30 cellular contexts compared by ENCODE assay signal in genomic region chr21:39397651-39398385, GRCh38.
DNase-seq lines count a peak whose midpoint lies in the region; ATAC-seq and TF ChIP-seq lines count a peak whose summit lies in the region.
"Had no signal": no experiment of that assay in that cellular context is flagged by ENCODE, and none has a peak within 500 bp of the region (broad histone marks: within the 10 kb centered on the region; RNA-seq: fewer than 3 reads in every experiment).

No MANE protein-coding gene starts in this region.

- intact Hi-C loops in dendritic cell treated with granulocyte-macrophage colony-stimulating factor and Interleukin-4, amounts not matched to agents 40 ng/mL and 50 ng/mL, for 4 days (cut with micrococcal nuclease) = no loop called here

- no peaks in the 10 kb centered on the region for H3K4me1 ChIP-seq in HEK293 (ENCODE audit: control insufficient read depth, insufficient read depth, low read length)
- peaks cover 3% of the 10 kb centered on the region for H3K4me1 ChIP-seq in NT2/D1 (ENCODE audit: insufficient read depth, insufficient read length)
- H3K4me1 ChIP-seq: HAP-1, transverse colon had no signal

- H3K36me3 ChIP-seq in HEK293 (ENCODE audit: control insufficient read depth in 2 of 2, insufficient read depth in 1 of 2, low read length in 2 of 2) (peaks cover 18 to 36% of the 10 kb centered on the region in 2 experiments), NT2/D1 (ENCODE audit: insufficient read depth, insufficient read length, low read length) (peaks cover 35% of the 10 kb centered on the region)

- H3K27me3 Mint-ChIP-seq in dendritic cell treated with granulocyte-macrophage colony-stimulating factor and Interleukin-4, amounts not matched to agents 40 ng/mL and 50 ng/mL, for 4 days = no peaks in the 10 kb centered on the region
- H3K27me3 Mint-ChIP-seq: activated CD4-positive, alpha-beta T cell treated with anti-CD3 and anti-CD28 coated beads, Interleukin-2, amount 10 ng/mL, durations not matched to agents 24 days and 14 days; activated naive CD8-positive, alpha-beta T cell treated with anti-CD3 and anti-CD28 coated beads, Interleukin-2, amount 50 U/mL, for 24 hours; activated T-cell treated with anti-CD3 and anti-CD28 coated beads, Interleukin-2, amount 50 U/mL, for 24 hours; naive thymus-derived CD8-positive, alpha-beta T cell had no signal

- peaks cover 7% of the 10 kb centered on the region for H3K4me1 Mint-ChIP-seq in dendritic cell treated with granulocyte-macrophage colony-stimulating factor and Interleukin-4, amounts not matched to agents 40 ng/mL and 50 ng/mL, for 4 days (ENCODE audit: low read depth)
- H3K4me1 Mint-ChIP-seq: activated CD4-positive, alpha-beta T cell treated with anti-CD3 and anti-CD28 coated beads, Interleukin-2, amount 10 ng/mL, durations not matched to agents 24 days and 14 days; activated naive CD8-positive, alpha-beta T cell treated with anti-CD3 and anti-CD28 coated beads, Interleukin-2, amount 50 U/mL, for 24 hours; CD8-positive, alpha-beta memory T cell had no signal

- H3K27ac ChIP-seq in HEK293 (ENCODE audit: extremely low read depth, low read depth, low read length) = no peak overlapping the region
- H3K27ac ChIP-seq: KMS-11, SK-N-MC, transverse colon, VCaP had no signal

- H3K9me3 ChIP-seq in HEK293 (ENCODE audit: control insufficient read depth, insufficient read depth, low read depth, low read length) (no peaks in the 10 kb centered on the region), NT2/D1 (ENCODE audit: insufficient read depth, low read length) (no peaks in the 10 kb centered on the region)
- H3K9me3 ChIP-seq: HAP-1, transverse colon had no signal

- DNase-seq in AG10803 (ENCODE audit: low read depth) = peak; percentile 25
- DNase-seq in NT2/D1 (ENCODE audit: low read depth, low spot score) = no peak
- no peak for DNase-seq in middle frontal gyrus (ENCODE audit: extremely low spot score, low spot score)
- DNase-seq in OCI-M1 (lab: John Stamatoyannopoulos, UW) = no peak
- DNase-seq: activated CD4-positive, alpha-beta T cell treated with anti-CD3 and anti-CD28 coated beads, Interleukin-2, amount 10 ng/mL, durations not matched to agents 24 days and 14 days; activated gamma-delta T cell; activated naive CD8-positive, alpha-beta T cell treated with anti-CD3 and anti-CD28 coated beads, Interleukin-2, amount 50 U/mL, for 24 hours; activated T-cell treated with anti-CD3 and anti-CD28 coated beads, Interleukin-2, amount 50 U/mL, for 24 hours; CD8-positive, alpha-beta memory T cell; DMS 273 treated with DMSO at 0.1 percent for 48 hours; islet precursor cell; left ventricle myocardium superior; midbrain; naive thymus-derived CD8-positive, alpha-beta T cell; NCI-H1048; NCI-H1694 treated with DMSO at 0.1 percent for 48 hours; NCI-H2171; NCI-H524; NK-92 treated with Interleukin-12 subunit alpha and Interleukin-12 subunit beta, amount 100 ng/mL, for 24 hours; retina; stimulated activated CD4-positive, alpha-beta T cell treated with anti-CD3 and anti-CD28 coated beads, Interleukin-2, amount 100 ng/mL, for 24 hours; transverse colon had no signal

- CTCF ChIA-PET in HEK293 (lab: Yijun Ruan, JAX) = interaction anchor here (0.6 to 1.6 kb wide), 4 partner anchors 10 to 467 kb away, joined by 3 to 9 read pairs (median 4); no protein-coding TSS in a partner anchor

- peaks cover 37% of the 10 kb centered on the region for H3K36me3 Mint-ChIP-seq in dendritic cell treated with granulocyte-macrophage colony-stimulating factor and Interleukin-4, amounts not matched to agents 40 ng/mL and 50 ng/mL, for 4 days (ENCODE audit: low read depth)

- no peak for ATAC-seq in HG02885 (IDR thresholded peaks at IDR 0.05; ENCODE audit: poor library complexity, unreplicated experiment)
- no peak for ATAC-seq in GM21529 (IDR thresholded peaks at IDR 0.05; ENCODE audit: unreplicated experiment)
- ATAC-seq: activated naive CD8-positive, alpha-beta T cell treated with anti-CD3 and anti-CD28 coated beads, Interleukin-2, amount 50 U/mL, for 24 hours; left ventricle myocardium superior; naive thymus-derived CD8-positive, alpha-beta T cell had no signal

- no peaks in the 10 kb centered on the region for H3K27me3 ChIP-seq in NT2/D1 (ENCODE audit: insufficient read depth, insufficient read length)
- H3K27me3 ChIP-seq: transverse colon had no signal

- no peak overlapping the region for H3K4me3 Mint-ChIP-seq in dendritic cell treated with granulocyte-macrophage colony-stimulating factor and Interleukin-4, amounts not matched to agents 40 ng/mL and 50 ng/mL, for 4 days
- H3K4me3 Mint-ChIP-seq: activated CD4-positive, alpha-beta T cell treated with anti-CD3 and anti-CD28 coated beads, Interleukin-2, amount 10 ng/mL, durations not matched to agents 24 days and 14 days; activated naive CD8-positive, alpha-beta T cell treated with anti-CD3 and anti-CD28 coated beads, Interleukin-2, amount 50 U/mL, for 24 hours; activated T-cell treated with anti-CD3 and anti-CD28 coated beads, Interleukin-2, amount 50 U/mL, for 24 hours; CD8-positive, alpha-beta memory T cell; naive thymus-derived CD8-positive, alpha-beta T cell had no signal

- no peaks in the 10 kb centered on the region for H3K9me3 Mint-ChIP-seq in dendritic cell treated with granulocyte-macrophage colony-stimulating factor and Interleukin-4, amounts not matched to agents 40 ng/mL and 50 ng/mL, for 4 days
- H3K9me3 Mint-ChIP-seq: activated CD4-positive, alpha-beta T cell treated with anti-CD3 and anti-CD28 coated beads, Interleukin-2, amount 10 ng/mL, durations not matched to agents 24 days and 14 days; activated naive CD8-positive, alpha-beta T cell treated with anti-CD3 and anti-CD28 coated beads, Interleukin-2, amount 50 U/mL, for 24 hours; activated T-cell treated with anti-CD3 and anti-CD28 coated beads, Interleukin-2, amount 50 U/mL, for 24 hours; CD8-positive, alpha-beta memory T cell; naive thymus-derived CD8-positive, alpha-beta T cell had no signal

- H3K9ac ChIP-seq in NT2/D1 (ENCODE audit: insufficient read length, low read depth) = peak overlapping the region; percentile 1
- H3K9ac ChIP-seq: KMS-11 had no signal

- H3K4me3 ChIP-seq in AG10803 (ENCODE audit: low read length) = no peak overlapping the region
- no peak overlapping the region for H3K4me3 ChIP-seq in HEK293 (ENCODE audit: low read depth, low read length)
- no peak overlapping the region for H3K4me3 ChIP-seq in NT2/D1 (ENCODE audit: insufficient read length, low read depth)
- H3K4me3 ChIP-seq: HAP-1, SK-N-MC, transverse colon had no signal

- peak overlapping the region; percentile 32 for H3K27ac Mint-ChIP-seq in dendritic cell treated with granulocyte-macrophage colony-stimulating factor and Interleukin-4, amounts not matched to agents 40 ng/mL and 50 ng/mL, for 4 days
- H3K27ac Mint-ChIP-seq: activated CD4-positive, alpha-beta T cell treated with anti-CD3 and anti-CD28 coated beads, Interleukin-2, amount 10 ng/mL, durations not matched to agents 24 days and 14 days; activated naive CD8-positive, alpha-beta T cell treated with anti-CD3 and anti-CD28 coated beads, Interleukin-2, amount 50 U/mL, for 24 hours; activated T-cell treated with anti-CD3 and anti-CD28 coated beads, Interleukin-2, amount 50 U/mL, for 24 hours; CD8-positive, alpha-beta memory T cell had no signal

- no peak for TF ChIP-seq CTCF in AG10803 (conservative IDR thresholded peaks at IDR 0.05; ENCODE audit: low read length)
- no peak for TF ChIP-seq CTCF in HEK293 (tag by site-specific recombination; IDR thresholded peaks at IDR 0.05)

- POLR2A ChIA-PET in HEK293 (lab: Yijun Ruan, JAX) = interaction anchor here (0.5 to 1.9 kb wide), 2 partner anchors 17 to 83 kb away, joined by 3 to 5 read pairs; a partner anchor contains a TSS

TF ChIP-seq in HEK293, 187 proteins besides CTCF, POLR2A, EP300 and RAD21:
- TF ChIP-seq SP7 (tag by site-specific recombination; IDR thresholded peaks at IDR 0.05) = peak; percentile 28; the same call in 1 of the 2 replicates
- no peak for TF ChIP-seq ZNF391 (tag by site-specific recombination; IDR thresholded peaks at IDR 0.05; ENCODE audit: borderline replicate concordance, low read depth)
TF ChIP-seq in HEK293: peak in this region for 1.
